ENCODE assay signal across 11 cellular contexts in genomic region chr16:84176192-84177053, GRCh38. TPM values are rescaled to one million over a fixed set of nuclear protein-coding genes. Genes with fewer than 3 reads are reported as not detected.
DNase-seq lines count a peak whose midpoint lies in the region; ATAC-seq and TF ChIP-seq lines count a peak whose summit lies in the region.
"Had no signal": no experiment of that assay in that cellular context is flagged by ENCODE, and none has a peak within 500 bp of the region (broad histone marks: within the 10 kb centered on the region; RNA-seq: fewer than 3 reads in every experiment).

No MANE protein-coding gene starts in this region.

- H3K4me1 ChIP-seq in rectal smooth muscle tissue (ENCODE audit: control insufficient read depth, insufficient read depth, low read length) = peaks cover 14% of the 10 kb centered on the region

- H3K27ac ChIP-seq in angular gyrus (ENCODE audit: low read depth, low read length) (peak overlapping the region; percentile 82), rectal smooth muscle tissue (ENCODE audit: low read depth, low read length) (peak overlapping the region; percentile 52)
- H3K27ac ChIP-seq: SK-N-MC had no signal

- TF ChIP-seq CTCF in GM10266 (IDR thresholded peaks at IDR 0.05; ENCODE audit: control insufficient read depth, insufficient read depth, low read depth, missing control alignments) = no peak

- ATAC-seq in left ventricle myocardium superior = peak; percentile 15

- peak overlapping the region; percentile 21 for H3K9ac ChIP-seq in rectal smooth muscle tissue (ENCODE audit: low read length)
- H3K9ac ChIP-seq: BLaER1 had no signal

- no peaks in the 10 kb centered on the region for H3K27me3 ChIP-seq in rectal smooth muscle tissue (ENCODE audit: control insufficient read depth, insufficient read depth, low read length)
- H3K27me3 ChIP-seq: BLaER1 had no signal

- no peak overlapping the region for H3K4me3 ChIP-seq in rectal smooth muscle tissue (ENCODE audit: low read length)
- H3K4me3 ChIP-seq: BLaER1, SK-N-MC had no signal

- intact Hi-C loops in left ventricle myocardium superior (cut with micrococcal nuclease) = no loop called here

- no peaks in the 10 kb centered on the region for H3K36me3 ChIP-seq in rectal smooth muscle tissue (ENCODE audit: control insufficient read depth, insufficient read depth, low read length)

- peak; percentile 15 for DNase-seq in GM10266 (ENCODE audit: extremely low spot score)
- no peak for DNase-seq in left ventricle myocardium superior
- no peak for DNase-seq in AML-193 (lab: John Stamatoyannopoulos, UW)
- no peak for DNase-seq in NCI-H1417 treated with DMSO at 0.1 percent for 48 hours (lab: John Stamatoyannopoulos, UW)
- no peak for DNase-seq in NCI-H2227 (lab: John Stamatoyannopoulos, UW; ENCODE audit: unreplicated experiment)
- no peak for DNase-seq in cerebellar nuclear complex (lab: John Stamatoyannopoulos, UW)
- DNase-seq: naive thymus-derived CD8-positive, alpha-beta T cell had no signal

RNA-seq across cellular contexts. Expression of gene TAF1C, which starts 10.4 kb away (rescaled TPM):
- total RNA-seq in left ventricle myocardium superior = 31.0 TPM

RNA-seq across cellular contexts. Expression of gene ADAD2, which starts 14.5 kb away (rescaled TPM):
- not detected for total RNA-seq in left ventricle myocardium superior
- total RNA-seq: naive thymus-derived CD8-positive, alpha-beta T cell had no signal

RNA-seq across cellular contexts. Expression of gene DNAAF1, which starts 31.3 kb away (rescaled TPM):
- not detected for total RNA-seq in left ventricle myocardium superior

RNA-seq across cellular contexts. Expression of gene HSDL1, which starts 31.4 kb away (rescaled TPM):
- 23.2 TPM for total RNA-seq in left ventricle myocardium superior

RNA-seq across cellular contexts. Expression of gene MBTPS1, which starts 59.7 kb away (rescaled TPM):
- 80.8 TPM for total RNA-seq in left ventricle myocardium superior
